ENCODE assay signal across 20 cellular contexts in the genomic region with DNA sequence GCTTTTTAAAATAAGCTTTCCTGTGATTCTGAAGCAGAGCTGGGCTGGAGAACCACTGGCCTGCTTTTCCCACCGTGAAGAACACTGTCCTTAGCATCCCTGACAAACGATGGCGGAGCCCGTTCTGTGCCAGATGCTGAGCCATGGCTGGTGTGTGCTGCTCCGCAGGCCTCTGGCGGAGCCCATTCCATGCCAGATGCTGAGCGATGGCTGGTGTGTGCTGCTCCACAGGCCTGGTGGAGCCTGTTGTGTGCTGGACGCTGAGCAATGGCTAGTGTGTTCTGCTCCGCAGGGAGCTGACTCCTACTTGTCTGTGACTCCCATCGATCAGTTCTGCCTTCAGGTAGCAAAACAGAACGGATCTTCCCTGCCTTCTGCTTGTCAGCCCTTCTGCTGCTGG. TPM values are rescaled to one million over a fixed set of nuclear protein-coding genes. Genes with fewer than 3 reads are reported as not detected.
"Had no signal": no experiment of that assay in that cellular context is flagged by ENCODE, and none has a peak within 500 bp of the region (broad histone marks: within the 10 kb centered on the region; RNA-seq: fewer than 3 reads in every experiment).

No MANE protein-coding gene starts in this region.

- H3K9me3 ChIP-seq: breast epithelium, esophagus muscularis mucosa, heart right ventricle, tibial nerve, uterus had no signal

- H3K4me3 ChIP-seq: breast epithelium, coronary artery, esophagus muscularis mucosa, heart right ventricle, tibial nerve, uterus had no signal

- H3K27ac ChIP-seq: breast epithelium, coronary artery, esophagus muscularis mucosa, heart right ventricle, tibial nerve, uterus, VCaP had no signal

- H3K27me3 ChIP-seq: breast epithelium, esophagus muscularis mucosa, tibial nerve, uterus had no signal

- ATAC-seq: activated CD4-positive, CD25-positive, alpha-beta regulatory T cell treated with anti-CD3 and anti-CD28 coated beads, Interleukin-2, amount 50 U/mL, for 24 hours; activated CD8-positive, alpha-beta T cell treated with anti-CD3 and anti-CD28 coated beads, Interleukin-2, amount 10 ng/mL, durations not matched to agents 7 days and 5 days; heart right ventricle; left cardiac atrium had no signal

- FAIRE-seq: astrocyte had no signal

- DNase-seq: activated CD4-positive, alpha-beta T cell treated with anti-CD3 and anti-CD28 coated beads, Interleukin-2, amount 50 U/mL, for 1 hour; activated CD8-positive, alpha-beta T cell treated with anti-CD3 and anti-CD28 coated beads, Interleukin-2, amount 10 ng/mL, durations not matched to agents 7 days and 5 days; activated naive CD8-positive, alpha-beta T cell treated with anti-CD3 and anti-CD28 coated beads for 36 hours; heart right ventricle; islet precursor cell; nephron progenitor cell; occipital lobe; posterior cingulate gyrus; stimulated activated CD4-positive, alpha-beta T cell treated with anti-CD3 and anti-CD28 coated beads, Interleukin-4, amount 100 ng/mL, for 24 hours; uterus had no signal

- H3K36me3 ChIP-seq: breast epithelium, uterus had no signal

RNA-seq across cellular contexts. Expression of a gene that starts 57.2 kb away (rescaled TPM):
- total RNA-seq: heart right ventricle, left cardiac atrium, renal cortical epithelial cell had no signal
- polyA plus RNA-seq: liver had no signal
